ENCODE assay signal across 15 cellular contexts in the genomic region with DNA sequence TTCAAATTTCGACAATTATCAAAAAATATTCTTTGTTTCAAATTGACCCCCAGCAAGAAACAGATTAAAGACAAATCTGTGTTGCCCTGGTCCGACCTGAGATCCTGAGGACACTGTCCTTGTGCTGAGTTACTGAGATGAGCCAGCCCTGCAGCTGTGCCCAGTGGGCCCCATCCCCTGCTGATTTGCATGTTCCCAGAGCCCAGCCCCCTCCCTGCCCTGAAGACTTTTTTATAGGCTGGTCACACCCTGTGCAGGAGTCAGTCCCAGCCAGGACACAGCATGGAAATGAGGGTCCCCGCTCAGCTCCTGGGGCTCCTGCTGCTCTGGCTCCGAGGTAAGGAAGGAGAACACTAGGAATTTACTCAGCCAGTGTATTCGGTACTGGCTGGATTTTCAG. TPM values are rescaled to one million over a fixed set of nuclear protein-coding genes. Genes with fewer than 3 reads are reported as not detected.
DNase-seq lines count a peak whose midpoint lies in the region; ATAC-seq and TF ChIP-seq lines count a peak whose summit lies in the region.
"Had no signal": no experiment of that assay in that cellular context is flagged by ENCODE, and none has a peak within 500 bp of the region (broad histone marks: within the 10 kb centered on the region; RNA-seq: fewer than 3 reads in every experiment).

No MANE protein-coding gene starts in this region.

- H3K27ac Mint-ChIP-seq in WTC11, result no peak overlapping the region
- H3K27ac Mint-ChIP-seq in naive B cell, result peak overlapping the region; percentile 61 to 94 (median 90)
- H3K27ac Mint-ChIP-seq in CD4-positive, alpha-beta memory T cell, result no peak overlapping the region
- H3K27ac Mint-ChIP-seq: activated naive CD4-positive, alpha-beta T cell treated with anti-CD3 and anti-CD28 coated beads, Interleukin-2, amount 10 ng/mL, durations not matched to agents 7 days and 5 days; nephron had no signal

- no peaks in the 10 kb centered on the region for H3K9me3 Mint-ChIP-seq in WTC11
- H3K9me3 Mint-ChIP-seq in naive B cell, result no peaks in the 10 kb centered on the region
- H3K9me3 Mint-ChIP-seq in CD4-positive, alpha-beta memory T cell, result no peaks in the 10 kb centered on the region
- H3K9me3 Mint-ChIP-seq: nephron had no signal

- ATAC-seq in WTC11 (peak; percentile 75), naive B cell (ENCODE audit: low read depth in 2 of 2) (peak; percentile 79 to 85), GM18868 (IDR thresholded peaks at IDR 0.05; ENCODE audit: unreplicated experiment) (no peak)

- DNase-seq in GM12865 (ENCODE audit: low read depth), result peak; percentile 54
- DNase-seq in WTC11 (ENCODE audit: low spot score), result peak; percentile 34
- DNase-seq in naive B cell, result peak; percentile 32
- no peak for DNase-seq in HEK293T (ENCODE audit: extremely low spot score)
- DNase-seq in medulla oblongata (ENCODE audit: extremely low spot score), result no peak
- no peak for DNase-seq in CD4-positive, alpha-beta memory T cell
- DNase-seq: activated CD4-positive, alpha-beta T cell treated with anti-CD3 and anti-CD28 coated beads, Interleukin-2, amount 50 U/mL, for 1 hour; activated naive CD4-positive, alpha-beta T cell treated with anti-CD3 and anti-CD28 coated beads, Interleukin-2, amount 10 ng/mL, durations not matched to agents 7 days and 5 days; activated T-cell treated with anti-CD3 and anti-CD28 coated beads for 4 hours; Caco-2; NCI-H446 treated with DMSO at 0.1 percent for 48 hours had no signal

- intact Hi-C loops in CD4-positive, alpha-beta memory T cell (cut with micrococcal nuclease), result no loop called here

- H3K36me3 ChIP-seq in HEK293 (ENCODE audit: control insufficient read depth in 2 of 2, insufficient read depth in 1 of 2, low read length in 2 of 2), result no peaks in the 10 kb centered on the region
- no peaks in the 10 kb centered on the region for H3K36me3 ChIP-seq in CD4-positive, alpha-beta memory T cell (ENCODE audit: insufficient read depth, low read length)

- no peak overlapping the region for H3K27ac ChIP-seq in HEK293 (ENCODE audit: extremely low read depth, low read depth, low read length)
- H3K27ac ChIP-seq in CD4-positive, alpha-beta memory T cell (ENCODE audit: low read depth, low read length), result no peak overlapping the region

- H3K4me3 ChIP-seq in GM12865 (ENCODE audit: low read depth, low read length) (peak overlapping the region; percentile 13), HEK293 (ENCODE audit: low read depth, low read length) (no peak overlapping the region)
- H3K4me3 ChIP-seq in CD4-positive, alpha-beta memory T cell (ENCODE audit: low read length in 2 of 2), result no peak overlapping the region
- H3K4me3 ChIP-seq: lung had no signal

- H3K4me3 Mint-ChIP-seq in WTC11, result 0 out of 2 replicates have a peak overlapping the region, but pooled peaks have one; percentile 16
- peak overlapping the region; percentile 81 to 95 (median 92) for H3K4me3 Mint-ChIP-seq in naive B cell
- H3K4me3 Mint-ChIP-seq in CD4-positive, alpha-beta memory T cell, result no peak overlapping the region
- H3K4me3 Mint-ChIP-seq: activated naive CD4-positive, alpha-beta T cell treated with anti-CD3 and anti-CD28 coated beads, Interleukin-2, amount 10 ng/mL, durations not matched to agents 7 days and 5 days; nephron had no signal

- H3K27me3 ChIP-seq in CD4-positive, alpha-beta memory T cell (ENCODE audit: insufficient read depth, low read length), result no peaks in the 10 kb centered on the region

- POLR2A ChIA-PET in HEK293 (lab: Yijun Ruan, JAX) (no interaction called here), WTC11 (lab: Charles Lee) (no interaction called here), HEK293T (lab: Yijun Ruan, JAX) (no interaction called here)
- POLR2A ChIA-PET in CD4-positive, alpha-beta memory T cell (lab: Charles Lee; ENCODE audit: partially characterized antibody), result no interaction called here

- H3K9me3 ChIP-seq in HEK293 (ENCODE audit: control insufficient read depth, insufficient read depth, low read depth, low read length), result no peaks in the 10 kb centered on the region
- H3K9me3 ChIP-seq in CD4-positive, alpha-beta memory T cell (ENCODE audit: control insufficient read depth in 1 of 2, low read length in 2 of 2), result no peaks in the 10 kb centered on the region
- H3K9me3 ChIP-seq: Caco-2 had no signal

- CTCF ChIA-PET in HEK293 (lab: Yijun Ruan, JAX) (no interaction called here), WTC11 (lab: Charles Lee) (no interaction called here), HEK293T (lab: Yijun Ruan, JAX) (no interaction called here)
- CTCF ChIA-PET in CD4-positive, alpha-beta memory T cell (lab: Charles Lee; ENCODE audit: partially characterized antibody), result interaction anchor here (1.0 kb wide), 1 partner anchor 16 kb away, joined by 3 read pairs; no protein-coding TSS in a partner anchor

- TF ChIP-seq CTCF in GM12865 (IDR thresholded peaks at IDR 0.05; ENCODE audit: insufficient read depth, low read depth, low read length, missing control alignments) (no peak), HEK293 (tag by site-specific recombination; IDR thresholded peaks at IDR 0.05) (no peak), WTC11 (IDR thresholded peaks at IDR 0.05) (no peak)

- H3K4me1 ChIP-seq in HEK293 (ENCODE audit: control insufficient read depth, insufficient read depth, low read length), result peaks cover 12% of the 10 kb centered on the region
- no peaks in the 10 kb centered on the region for H3K4me1 ChIP-seq in CD4-positive, alpha-beta memory T cell (ENCODE audit: insufficient read depth, low read length)

- peaks cover 19% of the 10 kb centered on the region for H3K4me1 Mint-ChIP-seq in WTC11
- peaks cover 44 to 59% (median 50%) of the 10 kb centered on the region in 3 donors for H3K4me1 Mint-ChIP-seq in naive B cell
- no peaks in the 10 kb centered on the region for H3K4me1 Mint-ChIP-seq in CD4-positive, alpha-beta memory T cell
- H3K4me1 Mint-ChIP-seq: activated naive CD4-positive, alpha-beta T cell treated with anti-CD3 and anti-CD28 coated beads, Interleukin-2, amount 10 ng/mL, durations not matched to agents 7 days and 5 days; nephron had no signal

- no peaks in the 10 kb centered on the region for H3K36me3 Mint-ChIP-seq in WTC11
- no peaks in the 10 kb centered on the region for H3K36me3 Mint-ChIP-seq in naive B cell
- H3K36me3 Mint-ChIP-seq in CD4-positive, alpha-beta memory T cell, result no peaks in the 10 kb centered on the region
- H3K36me3 Mint-ChIP-seq: activated naive CD4-positive, alpha-beta T cell treated with anti-CD3 and anti-CD28 coated beads, Interleukin-2, amount 10 ng/mL, durations not matched to agents 7 days and 5 days had no signal

- peaks cover 8% of the 10 kb centered on the region for H3K27me3 Mint-ChIP-seq in WTC11 (ENCODE audit: low read depth)
- H3K27me3 Mint-ChIP-seq in naive B cell, result no peaks in the 10 kb centered on the region
- peaks cover 32% of the 10 kb centered on the region in 2 donors for H3K27me3 Mint-ChIP-seq in CD4-positive, alpha-beta memory T cell

TF ChIP-seq in HEK293, 187 proteins besides CTCF, POLR2A, EP300 and RAD21 (continues in another document):
- TF ChIP-seq ZNF629 (tag by site-specific recombination; IDR thresholded peaks at IDR 0.05), result no peak
- TF ChIP-seq ZNF2 (tag by site-specific recombination; IDR thresholded peaks at IDR 0.05), result no peak
- TF ChIP-seq, protein P1, sequence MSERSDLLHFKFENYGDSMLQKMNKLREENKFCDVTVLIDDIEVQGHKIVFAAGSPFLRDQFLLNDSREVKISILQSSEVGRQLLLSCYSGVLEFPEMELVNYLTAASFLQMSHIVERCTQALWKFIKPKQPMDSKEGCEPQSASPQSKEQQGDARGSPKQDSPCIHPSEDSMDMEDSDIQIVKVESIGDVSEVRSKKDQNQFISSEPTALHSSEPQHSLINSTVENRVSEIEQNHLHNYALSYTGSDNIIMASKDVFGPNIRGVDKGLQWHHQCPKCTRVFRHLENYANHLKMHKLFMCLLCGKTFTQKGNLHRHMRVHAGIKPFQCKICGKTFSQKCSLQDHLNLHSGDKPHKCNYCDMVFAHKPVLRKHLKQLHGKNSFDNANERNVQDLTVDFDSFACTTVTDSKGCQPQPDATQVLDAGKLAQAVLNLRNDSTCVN (tag by site-specific recombination; optimal IDR thresholded peaks at IDR 0.05), result no peak

TF ChIP-seq in WTC11, 78 proteins besides CTCF, POLR2A, EP300 and RAD21 (continues in another document):
- TF ChIP-seq ESRRA (CRISPR knock-in tag; IDR thresholded peaks at IDR 0.05; ENCODE audit: borderline replicate concordance) (no peak), IRF2 (CRISPR knock-in tag; IDR thresholded peaks at IDR 0.05; ENCODE audit: borderline replicate concordance, low read depth) (no peak), ZNF232 (CRISPR knock-in tag; IDR thresholded peaks at IDR 0.05) (no peak)
- TF ChIP-seq, protein P2, sequence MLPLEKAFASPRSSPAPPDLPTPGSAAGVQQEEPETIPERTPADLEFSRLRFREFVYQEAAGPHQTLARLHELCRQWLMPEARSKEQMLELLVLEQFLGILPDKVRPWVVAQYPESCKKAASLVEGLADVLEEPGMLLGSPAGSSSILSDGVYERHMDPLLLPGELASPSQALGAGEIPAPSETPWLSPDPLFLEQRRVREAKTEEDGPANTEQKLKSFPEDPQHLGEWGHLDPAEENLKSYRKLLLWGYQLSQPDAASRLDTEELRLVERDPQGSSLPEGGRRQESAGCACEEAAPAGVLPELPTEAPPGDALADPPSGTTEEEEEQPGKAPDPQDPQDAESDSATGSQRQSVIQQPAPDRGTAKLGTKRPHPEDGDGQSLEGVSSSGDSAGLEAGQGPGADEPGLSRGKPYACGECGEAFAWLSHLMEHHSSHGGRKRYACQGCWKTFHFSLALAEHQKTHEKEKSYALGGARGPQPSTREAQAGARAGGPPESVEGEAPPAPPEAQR (CRISPR knock-in tag; IDR thresholded peaks at IDR 0.05), result no peak

TF ChIP-seq in HEK293T, 16 proteins besides CTCF, POLR2A, EP300 and RAD21 (continues in another document):
- TF ChIP-seq FOXK2 (IDR thresholded peaks at IDR 0.05) (no peak), TARDBP (IDR thresholded peaks at IDR 0.05) (no peak), L3MBTL2 (conservative IDR thresholded peaks at IDR 0.05) (no peak), BHLHE40 (IDR thresholded peaks at IDR 0.05; ENCODE audit: borderline replicate concordance) (no peak), ZNF384 (IDR thresholded peaks at IDR 0.05) (no peak), FOXM1 (IDR thresholded peaks at IDR 0.05; ENCODE audit: borderline replicate concordance) (no peak)
- TF ChIP-seq, protein P3, sequence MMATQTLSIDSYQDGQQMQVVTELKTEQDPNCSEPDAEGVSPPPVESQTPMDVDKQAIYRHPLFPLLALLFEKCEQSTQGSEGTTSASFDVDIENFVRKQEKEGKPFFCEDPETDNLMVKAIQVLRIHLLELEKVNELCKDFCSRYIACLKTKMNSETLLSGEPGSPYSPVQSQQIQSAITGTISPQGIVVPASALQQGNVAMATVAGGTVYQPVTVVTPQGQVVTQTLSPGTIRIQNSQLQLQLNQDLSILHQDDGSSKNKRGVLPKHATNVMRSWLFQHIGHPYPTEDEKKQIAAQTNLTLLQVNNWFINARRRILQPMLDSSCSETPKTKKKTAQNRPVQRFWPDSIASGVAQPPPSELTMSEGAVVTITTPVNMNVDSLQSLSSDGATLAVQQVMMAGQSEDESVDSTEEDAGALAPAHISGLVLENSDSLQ (IDR thresholded peaks at IDR 0.05), result no peak

RNA-seq across cellular contexts. Expression of a gene that starts 31.4 kb away (rescaled TPM):
- 35.2 to 41.7 TPM (median 38.3 TPM) in 3 replicates for total RNA-seq in WTC11 (2021)
- 10 to 100 TPM; 29.0 to 47.0 (median 34.0) TPM for polyA plus RNA-seq in naive B cell (ENCODE audit: low read depth in 6 of 6)
- total RNA-seq in CD4-positive, alpha-beta memory T cell, result 10 to 100 TPM; 43.3 to 44.0 TPM
- polyA plus RNA-seq in CD4-positive, alpha-beta memory T cell, result 10 to 100 TPM; 32.7 to 43.1 TPM

Comparison
In these comparisons a context has a peak if more than half of its experiments do, and no peak if none do; other contexts are left out.
1. DNase-seq: peak in GM12865 (single experiment), WTC11 (single experiment) and naive B cell (single experiment); none in HEK293T (single experiment), medulla oblongata (single experiment) and CD4-positive, alpha-beta memory T cell (0 of 5).
2. H3K27ac Mint-ChIP-seq: peak in naive B cell (6 of 6); none in WTC11 (single experiment) and CD4-positive, alpha-beta memory T cell (0 of 7).
3. H3K4me3 Mint-ChIP-seq: peak in WTC11 (single experiment) and naive B cell (8 of 8); none in CD4-positive, alpha-beta memory T cell (0 of 8).